ENCODE assay signal across 1 cellular context in the genomic region with DNA sequence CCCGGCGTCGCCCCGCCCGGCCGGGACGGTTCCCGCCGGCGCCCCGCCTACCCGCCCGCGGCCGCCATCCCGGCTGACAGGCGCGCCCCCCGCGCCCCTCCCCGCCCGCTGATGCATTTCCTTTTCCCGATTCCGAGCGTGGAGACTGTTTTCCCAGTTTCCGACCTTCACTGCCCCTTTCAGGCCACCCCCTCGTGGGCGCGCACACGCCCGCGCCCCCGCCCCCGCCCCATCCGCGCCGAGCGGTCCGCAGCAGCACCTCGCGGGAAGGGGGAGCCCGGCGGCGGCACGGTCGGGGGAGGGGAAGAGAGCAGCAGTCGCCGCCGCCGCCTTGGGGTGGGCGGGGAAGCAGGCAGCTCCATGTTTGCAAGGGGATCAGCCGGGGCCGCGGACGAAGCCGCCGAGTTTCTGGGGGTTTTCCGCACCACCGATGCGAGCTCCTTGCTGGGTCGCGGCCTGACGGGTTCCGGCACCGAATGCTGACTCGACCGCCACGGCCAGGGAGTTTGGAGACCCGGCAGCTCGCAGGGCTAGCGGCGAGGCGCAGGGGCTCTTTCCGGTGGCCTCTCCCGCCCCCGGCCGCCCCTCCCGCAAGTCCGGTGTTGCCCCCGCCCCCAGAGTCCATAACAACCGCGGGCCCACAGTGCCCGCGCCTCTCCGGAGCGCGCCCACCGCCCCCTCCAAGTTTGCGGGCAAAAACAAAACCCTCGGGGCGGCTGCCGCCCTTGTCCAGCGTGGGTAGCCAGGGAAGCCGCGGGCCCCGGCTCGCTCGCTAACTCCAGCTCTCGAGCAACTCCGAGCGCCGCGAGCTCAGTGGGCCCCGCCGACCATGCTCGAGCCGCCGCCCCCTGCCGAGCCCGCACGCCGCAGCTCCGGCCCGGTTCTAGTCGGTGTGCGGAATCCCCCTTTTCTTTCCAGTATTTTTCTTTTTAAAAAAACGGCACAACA.
A peak's percentile ranks its signal among the peaks of the same experiment; 100 is the strongest.
TF ChIP-seq lines count a peak whose summit lies in the region.

No MANE protein-coding gene starts in this region.

TF ChIP-seq in HepG2, 621 proteins besides CTCF, POLR2A, EP300 and RAD21 (continued from another document and continues in another):
- TF ChIP-seq, protein P1, sequence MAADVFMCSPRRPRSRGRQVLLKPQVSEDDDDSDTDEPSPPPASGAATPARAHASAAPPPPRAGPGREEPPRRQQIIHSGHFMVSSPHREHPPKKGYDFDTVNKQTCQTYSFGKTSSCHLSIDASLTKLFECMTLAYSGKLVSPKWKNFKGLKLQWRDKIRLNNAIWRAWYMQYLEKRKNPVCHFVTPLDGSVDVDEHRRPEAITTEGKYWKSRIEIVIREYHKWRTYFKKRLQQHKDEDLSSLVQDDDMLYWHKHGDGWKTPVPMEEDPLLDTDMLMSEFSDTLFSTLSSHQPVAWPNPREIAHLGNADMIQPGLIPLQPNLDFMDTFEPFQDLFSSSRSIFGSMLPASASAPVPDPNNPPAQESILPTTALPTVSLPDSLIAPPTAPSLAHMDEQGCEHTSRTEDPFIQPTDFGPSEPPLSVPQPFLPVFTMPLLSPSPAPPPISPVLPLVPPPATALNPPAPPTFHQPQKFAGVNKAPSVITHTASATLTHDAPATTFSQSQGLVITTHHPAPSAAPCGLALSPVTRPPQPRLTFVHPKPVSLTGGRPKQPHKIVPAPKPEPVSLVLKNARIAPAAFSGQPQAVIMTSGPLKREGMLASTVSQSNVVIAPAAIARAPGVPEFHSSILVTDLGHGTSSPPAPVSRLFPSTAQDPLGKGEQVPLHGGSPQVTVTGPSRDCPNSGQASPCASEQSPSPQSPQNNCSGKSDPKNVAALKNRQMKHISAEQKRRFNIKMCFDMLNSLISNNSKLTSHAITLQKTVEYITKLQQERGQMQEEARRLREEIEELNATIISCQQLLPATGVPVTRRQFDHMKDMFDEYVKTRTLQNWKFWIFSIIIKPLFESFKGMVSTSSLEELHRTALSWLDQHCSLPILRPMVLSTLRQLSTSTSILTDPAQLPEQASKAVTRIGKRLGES (CRISPR knock-in tag; IDR thresholded peaks at IDR 0.05; ENCODE audit: borderline replicate concordance), result no peak
- TF ChIP-seq FLYWCH1 (CRISPR knock-in tag; IDR thresholded peaks at IDR 0.05) (no peak), RORA (CRISPR knock-in tag; IDR thresholded peaks at IDR 0.05) (no peak), RBFOX2 (IDR thresholded peaks at IDR 0.05; ENCODE audit: low read depth, low read length) (peak; percentile 70), ZNF776 (CRISPR knock-in tag; IDR thresholded peaks at IDR 0.05) (peak; percentile 58; the same call in 1 of the 2 replicates), YY1 (IDR thresholded peaks at IDR 0.05; ENCODE audit: insufficient read depth, insufficient replicate concordance, low read depth, low read length) (peak; percentile 39), ZNF605 (CRISPR knock-in tag; IDR thresholded peaks at IDR 0.05) (no peak), ZNF781 (CRISPR knock-in tag; IDR thresholded peaks at IDR 0.05; ENCODE audit: borderline replicate concordance, not compliant biosample characterization) (no peak), ZNF138 (CRISPR knock-in tag; IDR thresholded peaks at IDR 0.05; ENCODE audit: low read depth) (no peak), CEBPB (IDR thresholded peaks at IDR 0.05; ENCODE audit: borderline replicate concordance, low read depth, low read length) (no peak), ZNF709 (CRISPR knock-in tag; IDR thresholded peaks at IDR 0.05) (peak; percentile 43; the same call in 1 of the 2 replicates), ZNF256 (CRISPR knock-in tag; conservative IDR thresholded peaks at IDR 0.05) (no peak), ZNF672 (CRISPR knock-in tag; IDR thresholded peaks at IDR 0.05) (no peak), ZNF33A (CRISPR knock-in tag; IDR thresholded peaks at IDR 0.05; ENCODE audit: borderline replicate concordance) (no peak), RFX1 (IDR thresholded peaks at IDR 0.05) (no peak), CCAR2 (optimal IDR thresholded peaks at IDR 0.05; ENCODE audit: low read depth, low read length) (no peak), TCF7L2 (IDR thresholded peaks at IDR 0.05; ENCODE audit: low read depth, low read length) (no peak), CHD4 (IDR thresholded peaks at IDR 0.05; ENCODE audit: borderline replicate concordance, low read length) (no peak), ZC3H13 (CRISPR knock-in tag; IDR thresholded peaks at IDR 0.05) (peak; percentile 44; the same call in 1 of the 2 replicates), MEIS1 (CRISPR knock-in tag; IDR thresholded peaks at IDR 0.05; ENCODE audit: borderline replicate concordance) (no peak), CREB1 (IDR thresholded peaks at IDR 0.05) (no peak), CREB1 (CRISPR knock-in tag; IDR thresholded peaks at IDR 0.05) (no peak), ZBTB8A (CRISPR knock-in tag; IDR thresholded peaks at IDR 0.05; ENCODE audit: borderline replicate concordance, low read depth) (no peak), ZNF703 (CRISPR knock-in tag; IDR thresholded peaks at IDR 0.05; ENCODE audit: borderline replicate concordance) (no peak), CCDC6 (CRISPR knock-in tag; IDR thresholded peaks at IDR 0.05) (0 out of 2 replicates have a peak, but pooled peaks have one; percentile 6), ZBTB38 (CRISPR knock-in tag; IDR thresholded peaks at IDR 0.05) (no peak), REL (CRISPR knock-in tag; conservative IDR thresholded peaks at IDR 0.05) (peak; percentile 60; the same call in 1 of the 2 replicates), ZNF761 (CRISPR knock-in tag; conservative IDR thresholded peaks at IDR 0.05) (no peak), SRF (IDR thresholded peaks at IDR 0.05; ENCODE audit: low read depth, low read length) (no peak), KDM5A (IDR thresholded peaks at IDR 0.05; ENCODE audit: borderline replicate concordance, low read length) (peak; percentile 18; the same call in 1 of the 2 replicates), ZNF652 (CRISPR knock-in tag; IDR thresholded peaks at IDR 0.05; ENCODE audit: borderline replicate concordance, low read depth) (no peak)
- TF ChIP-seq, protein P2, sequence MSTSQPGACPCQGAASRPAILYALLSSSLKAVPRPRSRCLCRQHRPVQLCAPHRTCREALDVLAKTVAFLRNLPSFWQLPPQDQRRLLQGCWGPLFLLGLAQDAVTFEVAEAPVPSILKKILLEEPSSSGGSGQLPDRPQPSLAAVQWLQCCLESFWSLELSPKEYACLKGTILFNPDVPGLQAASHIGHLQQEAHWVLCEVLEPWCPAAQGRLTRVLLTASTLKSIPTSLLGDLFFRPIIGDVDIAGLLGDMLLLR (CRISPR knock-in tag; IDR thresholded peaks at IDR 0.05), result peak; percentile 20; the same call in 1 of the 2 replicates
- TF ChIP-seq, protein P3, sequence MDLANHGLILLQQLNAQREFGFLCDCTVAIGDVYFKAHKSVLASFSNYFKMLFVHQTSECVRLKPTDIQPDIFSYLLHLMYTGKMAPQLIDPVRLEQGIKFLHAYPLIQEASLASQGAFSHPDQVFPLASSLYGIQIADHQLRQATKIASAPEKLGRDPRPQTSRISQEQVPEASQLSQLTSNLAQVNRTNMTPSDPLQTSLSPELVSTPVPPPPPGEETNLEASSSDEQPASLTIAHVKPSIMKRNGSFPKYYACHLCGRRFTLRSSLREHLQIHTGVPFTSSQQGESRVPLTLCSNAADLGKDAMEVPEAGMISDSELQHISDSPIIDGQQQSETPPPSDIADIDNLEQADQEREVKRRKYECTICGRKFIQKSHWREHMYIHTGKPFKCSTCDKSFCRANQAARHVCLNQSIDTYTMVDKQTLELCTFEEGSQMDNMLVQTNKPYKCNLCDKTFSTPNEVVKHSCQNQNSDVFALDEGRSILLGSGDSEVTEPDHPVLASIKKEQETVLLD (CRISPR knock-in tag; IDR thresholded peaks at IDR 0.05; ENCODE audit: low read depth), result peak; percentile 46; the same call in 1 of the 2 replicates
- TF ChIP-seq, protein P4, sequence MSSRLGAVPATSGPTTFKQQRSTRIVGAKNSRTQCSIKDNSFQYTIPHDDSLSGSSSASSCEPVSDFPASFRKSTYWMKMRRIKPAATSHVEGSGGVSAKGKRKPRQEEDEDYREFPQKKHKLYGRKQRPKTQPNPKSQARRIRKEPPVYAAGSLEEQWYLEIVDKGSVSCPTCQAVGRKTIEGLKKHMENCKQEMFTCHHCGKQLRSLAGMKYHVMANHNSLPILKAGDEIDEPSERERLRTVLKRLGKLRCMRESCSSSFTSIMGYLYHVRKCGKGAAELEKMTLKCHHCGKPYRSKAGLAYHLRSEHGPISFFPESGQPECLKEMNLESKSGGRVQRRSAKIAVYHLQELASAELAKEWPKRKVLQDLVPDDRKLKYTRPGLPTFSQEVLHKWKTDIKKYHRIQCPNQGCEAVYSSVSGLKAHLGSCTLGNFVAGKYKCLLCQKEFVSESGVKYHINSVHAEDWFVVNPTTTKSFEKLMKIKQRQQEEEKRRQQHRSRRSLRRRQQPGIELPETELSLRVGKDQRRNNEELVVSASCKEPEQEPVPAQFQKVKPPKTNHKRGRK (CRISPR knock-in tag; IDR thresholded peaks at IDR 0.05), result no peak
- TF ChIP-seq, protein P5, sequence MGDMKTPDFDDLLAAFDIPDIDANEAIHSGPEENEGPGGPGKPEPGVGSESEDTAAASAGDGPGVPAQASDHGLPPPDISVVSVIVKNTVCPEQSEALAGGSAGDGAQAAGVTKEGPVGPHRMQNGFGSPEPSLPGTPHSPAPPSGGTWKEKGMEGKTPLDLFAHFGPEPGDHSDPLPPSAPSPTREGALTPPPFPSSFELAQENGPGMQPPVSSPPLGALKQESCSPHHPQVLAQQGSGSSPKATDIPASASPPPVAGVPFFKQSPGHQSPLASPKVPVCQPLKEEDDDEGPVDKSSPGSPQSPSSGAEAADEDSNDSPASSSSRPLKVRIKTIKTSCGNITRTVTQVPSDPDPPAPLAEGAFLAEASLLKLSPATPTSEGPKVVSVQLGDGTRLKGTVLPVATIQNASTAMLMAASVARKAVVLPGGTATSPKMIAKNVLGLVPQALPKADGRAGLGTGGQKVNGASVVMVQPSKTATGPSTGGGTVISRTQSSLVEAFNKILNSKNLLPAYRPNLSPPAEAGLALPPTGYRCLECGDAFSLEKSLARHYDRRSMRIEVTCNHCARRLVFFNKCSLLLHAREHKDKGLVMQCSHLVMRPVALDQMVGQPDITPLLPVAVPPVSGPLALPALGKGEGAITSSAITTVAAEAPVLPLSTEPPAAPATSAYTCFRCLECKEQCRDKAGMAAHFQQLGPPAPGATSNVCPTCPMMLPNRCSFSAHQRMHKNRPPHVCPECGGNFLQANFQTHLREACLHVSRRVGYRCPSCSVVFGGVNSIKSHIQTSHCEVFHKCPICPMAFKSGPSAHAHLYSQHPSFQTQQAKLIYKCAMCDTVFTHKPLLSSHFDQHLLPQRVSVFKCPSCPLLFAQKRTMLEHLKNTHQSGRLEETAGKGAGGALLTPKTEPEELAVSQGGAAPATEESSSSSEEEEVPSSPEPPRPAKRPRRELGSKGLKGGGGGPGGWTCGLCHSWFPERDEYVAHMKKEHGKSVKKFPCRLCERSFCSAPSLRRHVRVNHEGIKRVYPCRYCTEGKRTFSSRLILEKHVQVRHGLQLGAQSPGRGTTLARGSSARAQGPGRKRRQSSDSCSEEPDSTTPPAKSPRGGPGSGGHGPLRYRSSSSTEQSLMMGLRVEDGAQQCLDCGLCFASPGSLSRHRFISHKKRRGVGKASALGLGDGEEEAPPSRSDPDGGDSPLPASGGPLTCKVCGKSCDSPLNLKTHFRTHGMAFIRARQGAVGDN (CRISPR knock-in tag; IDR thresholded peaks at IDR 0.05), result peak; percentile 9; the same call in 1 of the 2 replicates
- TF ChIP-seq, protein P6, sequence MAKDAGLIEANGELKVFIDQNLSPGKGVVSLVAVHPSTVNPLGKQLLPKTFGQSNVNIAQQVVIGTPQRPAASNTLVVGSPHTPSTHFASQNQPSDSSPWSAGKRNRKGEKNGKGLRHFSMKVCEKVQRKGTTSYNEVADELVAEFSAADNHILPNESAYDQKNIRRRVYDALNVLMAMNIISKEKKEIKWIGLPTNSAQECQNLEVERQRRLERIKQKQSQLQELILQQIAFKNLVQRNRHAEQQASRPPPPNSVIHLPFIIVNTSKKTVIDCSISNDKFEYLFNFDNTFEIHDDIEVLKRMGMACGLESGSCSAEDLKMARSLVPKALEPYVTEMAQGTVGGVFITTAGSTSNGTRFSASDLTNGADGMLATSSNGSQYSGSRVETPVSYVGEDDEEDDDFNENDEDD (CRISPR knock-in tag; IDR thresholded peaks at IDR 0.05; ENCODE audit: borderline replicate concordance), result no peak
- TF ChIP-seq, protein P7, sequence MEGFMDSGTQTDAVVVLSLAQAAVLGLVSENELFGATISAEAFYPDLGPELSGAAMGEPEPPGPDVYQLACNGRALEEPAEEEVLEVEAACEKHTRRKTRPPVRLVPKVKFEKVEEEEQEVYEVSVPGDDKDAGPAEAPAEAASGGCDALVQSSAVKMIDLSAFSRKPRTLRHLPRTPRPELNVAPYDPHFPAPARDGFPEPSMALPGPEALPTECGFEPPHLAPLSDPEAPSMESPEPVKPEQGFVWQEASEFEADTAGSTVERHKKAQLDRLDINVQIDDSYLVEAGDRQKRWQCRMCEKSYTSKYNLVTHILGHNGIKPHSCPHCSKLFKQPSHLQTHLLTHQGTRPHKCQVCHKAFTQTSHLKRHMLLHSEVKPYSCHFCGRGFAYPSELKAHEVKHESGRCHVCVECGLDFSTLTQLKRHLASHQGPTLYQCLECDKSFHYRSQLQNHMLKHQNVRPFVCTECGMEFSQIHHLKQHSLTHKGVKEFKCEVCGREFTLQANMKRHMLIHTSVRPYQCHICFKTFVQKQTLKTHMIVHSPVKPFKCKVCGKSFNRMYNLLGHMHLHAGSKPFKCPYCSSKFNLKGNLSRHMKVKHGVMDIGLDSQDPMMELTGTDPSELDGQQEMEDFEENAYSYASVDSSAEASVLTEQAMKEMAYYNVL (CRISPR knock-in tag; IDR thresholded peaks at IDR 0.05; ENCODE audit: borderline replicate concordance), result no peak
- TF ChIP-seq, protein P8, sequence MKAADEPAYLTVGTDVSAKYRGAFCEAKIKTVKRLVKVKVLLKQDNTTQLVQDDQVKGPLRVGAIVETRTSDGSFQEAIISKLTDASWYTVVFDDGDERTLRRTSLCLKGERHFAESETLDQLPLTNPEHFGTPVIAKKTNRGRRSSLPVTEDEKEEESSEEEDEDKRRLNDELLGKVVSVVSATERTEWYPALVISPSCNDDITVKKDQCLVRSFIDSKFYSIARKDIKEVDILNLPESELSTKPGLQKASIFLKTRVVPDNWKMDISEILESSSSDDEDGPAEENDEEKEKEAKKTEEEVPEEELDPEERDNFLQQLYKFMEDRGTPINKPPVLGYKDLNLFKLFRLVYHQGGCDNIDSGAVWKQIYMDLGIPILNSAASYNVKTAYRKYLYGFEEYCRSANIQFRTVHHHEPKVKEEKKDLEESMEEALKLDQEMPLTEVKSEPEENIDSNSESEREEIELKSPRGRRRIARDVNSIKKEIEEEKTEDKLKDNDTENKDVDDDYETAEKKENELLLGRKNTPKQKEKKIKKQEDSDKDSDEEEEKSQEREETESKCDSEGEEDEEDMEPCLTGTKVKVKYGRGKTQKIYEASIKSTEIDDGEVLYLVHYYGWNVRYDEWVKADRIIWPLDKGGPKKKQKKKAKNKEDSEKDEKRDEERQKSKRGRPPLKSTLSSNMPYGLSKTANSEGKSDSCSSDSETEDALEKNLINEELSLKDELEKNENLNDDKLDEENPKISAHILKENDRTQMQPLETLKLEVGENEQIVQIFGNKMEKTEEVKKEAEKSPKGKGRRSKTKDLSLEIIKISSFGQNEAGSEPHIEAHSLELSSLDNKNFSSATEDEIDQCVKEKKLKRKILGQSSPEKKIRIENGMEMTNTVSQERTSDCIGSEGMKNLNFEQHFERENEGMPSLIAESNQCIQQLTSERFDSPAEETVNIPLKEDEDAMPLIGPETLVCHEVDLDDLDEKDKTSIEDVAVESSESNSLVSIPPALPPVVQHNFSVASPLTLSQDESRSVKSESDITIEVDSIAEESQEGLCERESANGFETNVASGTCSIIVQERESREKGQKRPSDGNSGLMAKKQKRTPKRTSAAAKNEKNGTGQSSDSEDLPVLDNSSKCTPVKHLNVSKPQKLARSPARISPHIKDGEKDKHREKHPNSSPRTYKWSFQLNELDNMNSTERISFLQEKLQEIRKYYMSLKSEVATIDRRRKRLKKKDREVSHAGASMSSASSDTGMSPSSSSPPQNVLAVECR (CRISPR knock-in tag; IDR thresholded peaks at IDR 0.05; ENCODE audit: borderline replicate concordance), result peak; percentile 12; the same call in 1 of the 2 replicates
